In genomic region chrX:137353404-137353803, GRCh38 we compare ENCODE assay signal across 19 cellular contexts.
"Had no signal": no experiment of that assay in that cellular context is flagged by ENCODE, and none has a peak within 500 bp of the region (broad histone marks: within the 10 kb centered on the region; RNA-seq: fewer than 3 reads in every experiment).

No MANE protein-coding gene starts in this region.

- H3K27me3 ChIP-seq: colonic mucosa, Peyer's patch had no signal

- H3K36me3 ChIP-seq: adrenal gland, colonic mucosa, Peyer's patch had no signal

- H3K27ac ChIP-seq: adrenal gland, colonic mucosa, Peyer's patch had no signal

- ATAC-seq: activated CD4-positive, CD25-positive, alpha-beta regulatory T cell treated with anti-CD3 and anti-CD28 coated beads, Interleukin-2, amount 50 U/mL, for 24 hours; activated CD8-positive, alpha-beta T cell treated with anti-CD3 and anti-CD28 coated beads, Interleukin-2, amount 10 ng/mL, durations not matched to agents 7 days and 5 days had no signal

- DNase-seq: activated CD4-positive, alpha-beta T cell treated with anti-CD3 and anti-CD28 coated beads for 4 hours; activated CD4-positive, alpha-beta T cell treated with anti-CD3 and anti-CD28 coated beads, Interleukin-2, amount 50 U/mL, for 4 hours; activated CD8-positive, alpha-beta memory T cell treated with anti-CD3 and anti-CD28 coated beads, Interleukin-2, amount 50 U/mL, for 48 hours; activated CD8-positive, alpha-beta T cell treated with anti-CD3 and anti-CD28 coated beads, Interleukin-2, amount 10 ng/mL, durations not matched to agents 7 days and 5 days; activated naive CD4-positive, alpha-beta T cell treated with anti-CD3 and anti-CD28 coated beads, Interleukin-2, amount 50 U/mL, for 16 hours; activated naive CD8-positive, alpha-beta T cell treated with anti-CD3 and anti-CD28 coated beads, Interleukin-2, amount 10 ng/mL, durations not matched to agents 7 days and 5 days; activated T-cell treated with anti-CD3 and anti-CD28 coated beads, Interleukin-2, amount 50 U/mL, for 1 hour; adrenal gland; anterior cingulate cortex; colonic mucosa; NCI-H1105 treated with DMSO at 0.1 percent for 48 hours; NCI-H1436 treated with DMSO at 0.1 percent for 48 hours; NCI-H187; NCI-H2081; NCI-H510A treated with DMSO at 0.1 percent for 48 hours; NCI-H69; Peyer's patch; SHP77 had no signal

- H3K4me3 ChIP-seq: adrenal gland, colonic mucosa, Peyer's patch had no signal
